ENCODE assay signal across 17 cellular contexts in the genomic region with DNA sequence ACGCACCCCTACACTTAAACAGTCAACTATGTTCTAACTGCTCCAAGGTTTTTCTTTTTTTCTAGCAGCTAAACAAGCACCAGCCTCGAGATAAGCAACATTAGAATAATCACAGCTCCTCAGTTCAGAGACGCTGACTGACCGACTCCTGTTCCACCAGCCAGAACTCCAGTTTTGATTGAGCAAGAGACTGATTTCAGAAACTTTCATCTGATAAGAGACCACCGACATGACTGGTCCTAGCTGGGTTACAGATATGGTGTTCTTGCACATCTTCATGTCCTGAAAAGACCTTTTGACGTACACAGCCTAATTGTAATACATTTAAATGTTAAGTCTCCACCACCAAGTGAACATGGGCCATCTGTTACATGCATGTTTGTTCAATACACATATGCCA. TPM values are rescaled to one million over a fixed set of nuclear protein-coding genes. Genes with fewer than 3 reads are reported as not detected.
DNase-seq lines count a peak whose midpoint lies in the region; ATAC-seq and TF ChIP-seq lines count a peak whose summit lies in the region.
"Had no signal": no experiment of that assay in that cellular context is flagged by ENCODE, and none has a peak within 500 bp of the region (broad histone marks: within the 10 kb centered on the region; RNA-seq: fewer than 3 reads in every experiment).

No MANE protein-coding gene starts in this region.

- intact Hi-C loops in colonic mucosa (cut with DNase I): no loop called here

- no peak overlapping the region for H3K4me3 ChIP-seq in colonic mucosa
- H3K4me3 ChIP-seq: body of pancreas, lower lobe of right lung, spleen had no signal

- no peaks in the 10 kb centered on the region for H3K9me3 ChIP-seq in colonic mucosa
- H3K9me3 ChIP-seq: body of pancreas, lower lobe of right lung had no signal

- H3K27me3 Mint-ChIP-seq in nephron (ENCODE audit: low read depth) (no peaks in the 10 kb centered on the region), immature natural killer cell (ENCODE audit: low read depth in 3 of 3) (peaks cover 0 to 10% (median 2%) of the 10 kb centered on the region in 3 donors)
- H3K27me3 Mint-ChIP-seq: activated naive CD8-positive, alpha-beta T cell treated with anti-CD3 and anti-CD28 coated beads for 36 hours had no signal

- H3K36me3 Mint-ChIP-seq in nephron (ENCODE audit: low read depth) (no peaks in the 10 kb centered on the region), immature natural killer cell (no peaks in the 10 kb centered on the region)
- H3K36me3 Mint-ChIP-seq: activated naive CD8-positive, alpha-beta T cell treated with anti-CD3 and anti-CD28 coated beads for 36 hours had no signal

- no peak for ATAC-seq in GM18861 (IDR thresholded peaks at IDR 0.05; ENCODE audit: unreplicated experiment)
- ATAC-seq: body of pancreas had no signal

- DNase-seq in DMS79 treated with DMSO at 0.1 percent for 48 hours (lab: John Stamatoyannopoulos, UW): peak; percentile 21
- no peak for DNase-seq in DMS79 (lab: John Stamatoyannopoulos, UW)
- peak; percentile 62 for DNase-seq in NCI-H2171 (lab: John Stamatoyannopoulos, UW)
- DNase-seq in colonic mucosa: no peak
- DNase-seq in T-helper 2 cell: no peak
- DNase-seq in immature natural killer cell: no peak
- DNase-seq: activated naive CD8-positive, alpha-beta T cell treated with anti-CD3 and anti-CD28 coated beads for 36 hours; AML-193; lower lobe of right lung; NCI-H345; spleen; stimulated activated CD8-positive, alpha-beta memory T cell treated with anti-CD3 and anti-CD28 coated beads, Interleukin-4, amount 100 ng/mL, for 48 hours had no signal

- H3K27ac ChIP-seq in colonic mucosa: peak overlapping the region; percentile 73
- H3K27ac ChIP-seq: 22Rv1, body of pancreas, lower lobe of right lung, spleen had no signal

- H3K27me3 ChIP-seq in colonic mucosa: no peaks in the 10 kb centered on the region
- H3K27me3 ChIP-seq: body of pancreas had no signal

- H3K9ac ChIP-seq in colonic mucosa (ENCODE audit: low read depth in 2 of 2, low read length in 2 of 2): peak overlapping the region in 1 of 2 donors; percentile 15

- peaks cover 9% of the 10 kb centered on the region for H3K4me1 ChIP-seq in colonic mucosa

- H3K27ac Mint-ChIP-seq in nephron (peak overlapping the region; percentile 14 to 57 (median 34)), immature natural killer cell (no peak overlapping the region)
- H3K27ac Mint-ChIP-seq: activated naive CD8-positive, alpha-beta T cell treated with anti-CD3 and anti-CD28 coated beads for 36 hours; activated T-helper 1 cell treated with anti-CD3 and anti-CD28 coated beads, Interleukin-12 subunit alpha, Interleukin-12 subunit beta, Interleukin-2, Interleukin-4 antibody, amounts not matched to agents 30 ng/mL and 10 ng/mL and 1 ng/mL, durations not matched to agents 14 hours and 24 hours and 36 hours had no signal

- no peaks in the 10 kb centered on the region for H3K9me3 Mint-ChIP-seq in nephron
- no peaks in the 10 kb centered on the region for H3K9me3 Mint-ChIP-seq in immature natural killer cell
- H3K9me3 Mint-ChIP-seq: activated T-helper 1 cell treated with anti-CD3 and anti-CD28 coated beads, Interleukin-12 subunit alpha, Interleukin-12 subunit beta, Interleukin-2, Interleukin-4 antibody, amounts not matched to agents 30 ng/mL and 10 ng/mL and 1 ng/mL, durations not matched to agents 14 hours and 24 hours and 36 hours had no signal

- H3K4me3 Mint-ChIP-seq in nephron: no peak overlapping the region
- peak overlapping the region in 2 of 5 donors; percentile 18 to 30 for H3K4me3 Mint-ChIP-seq in immature natural killer cell
- H3K4me3 Mint-ChIP-seq: activated naive CD8-positive, alpha-beta T cell treated with anti-CD3 and anti-CD28 coated beads for 36 hours; activated T-helper 1 cell treated with anti-CD3 and anti-CD28 coated beads, Interleukin-12 subunit alpha, Interleukin-12 subunit beta, Interleukin-2, Interleukin-4 antibody, amounts not matched to agents 30 ng/mL and 10 ng/mL and 1 ng/mL, durations not matched to agents 14 hours and 24 hours and 36 hours had no signal

- H3K36me3 ChIP-seq in colonic mucosa: no peaks in the 10 kb centered on the region
- H3K36me3 ChIP-seq: lower lobe of right lung had no signal

- TF ChIP-seq CTCF in colonic mucosa (IDR thresholded peaks at IDR 0.05) (no peak), nephron (IDR thresholded peaks at IDR 0.05; ENCODE audit: unreplicated experiment in 3 of 3) (no peak)

- H3K4me1 Mint-ChIP-seq in nephron (peaks cover 5% of the 10 kb centered on the region), immature natural killer cell (peaks cover 32 to 35% of the 10 kb centered on the region in 2 donors)

RNA-seq across cellular contexts. Expression of a gene that starts 23.8 kb away (rescaled TPM):
- total RNA-seq in colonic mucosa: 10 to 100 TPM; 58.5 to 60.1 TPM
- 10 to 100 TPM; 36.6 to 77.8 (median 47.1) TPM for polyA plus RNA-seq in immature natural killer cell

Comparison
In these comparisons a context has a peak if more than half of its experiments do, and no peak if none do; other contexts are left out.
1. DNase-seq: peak in DMS79 treated with DMSO at 0.1 percent for 48 hours (single experiment) and NCI-H2171 (single experiment); none in DMS79 (single experiment), colonic mucosa (single experiment), T-helper 2 cell (0 of 5) and immature natural killer cell (0 of 3).
2. H3K27ac Mint-ChIP-seq: peak in nephron (3 of 3); none in immature natural killer cell (0 of 6).